ENCODE assay signal across 8 cellular contexts in genomic region chr7:12518920-12519681, GRCh38. TPM values are rescaled to one million over a fixed set of nuclear protein-coding genes. Genes with fewer than 3 reads are reported as not detected.
A peak's percentile ranks its signal among the peaks of the same experiment; 100 is the strongest.
DNase-seq lines count a peak whose midpoint lies in the region; ATAC-seq and TF ChIP-seq lines count a peak whose summit lies in the region.

No MANE protein-coding gene starts in this region.

- CTCF ChIA-PET in AG04449 (lab: Yijun Ruan, JAX) = interaction anchor here (2.0 kb wide), 1 partner anchor 105 kb away, joined by 9 read pairs; no protein-coding TSS in a partner anchor
- CTCF ChIA-PET in activated naive CD4-positive, alpha-beta T cell treated with anti-CD3 and anti-CD28 coated beads, Interleukin-2, amount 10 ng/mL, durations not matched to agents 7 days and 5 days (lab: Charles Lee) = interaction anchor here (0.5 to 1.1 kb wide), 3 partner anchors 8 to 681 kb away, joined by 3 read pairs; no protein-coding TSS in a partner anchor

- no peak overlapping the region for H3K4me2 ChIP-seq in OCI-LY3 (ENCODE audit: low read length)

- ATAC-seq in GM18858 (IDR thresholded peaks at IDR 0.05; ENCODE audit: unreplicated experiment) (peak; percentile 92), HG02885 (IDR thresholded peaks at IDR 0.05; ENCODE audit: poor library complexity, unreplicated experiment) (peak; percentile 99), foreskin keratinocyte (peak; percentile 91)

- POLR2A ChIA-PET in AG04449 (lab: Yijun Ruan, JAX) = no interaction called here

- no peaks in the 10 kb centered on the region for H3K79me2 ChIP-seq in OCI-LY3 (ENCODE audit: low read length)

- no peak overlapping the region for H3K27ac ChIP-seq in OCI-LY3 (ENCODE audit: low read length)
- no peak overlapping the region for H3K27ac ChIP-seq in foreskin keratinocyte

- no peak overlapping the region for H2AFZ ChIP-seq in OCI-LY3 (ENCODE audit: low read depth, low read length)

- H3K4me1 Mint-ChIP-seq in activated naive CD4-positive, alpha-beta T cell treated with anti-CD3 and anti-CD28 coated beads, Interleukin-2, amount 10 ng/mL, durations not matched to agents 7 days and 5 days = no peaks in the 10 kb centered on the region

- H3K4me3 Mint-ChIP-seq in activated naive CD4-positive, alpha-beta T cell treated with anti-CD3 and anti-CD28 coated beads, Interleukin-2, amount 10 ng/mL, durations not matched to agents 7 days and 5 days = no peak overlapping the region

- no peaks in the 10 kb centered on the region for H3K9me3 Mint-ChIP-seq in activated naive CD4-positive, alpha-beta T cell treated with anti-CD3 and anti-CD28 coated beads, Interleukin-2, amount 10 ng/mL, durations not matched to agents 7 days and 5 days

- no peak overlapping the region for H3K9ac ChIP-seq in OCI-LY3 (ENCODE audit: low read length)

- H3K4me3 ChIP-seq in AG04449 (ENCODE audit: low read depth, low read length) (no peak overlapping the region), OCI-LY3 (ENCODE audit: low read length) (no peak overlapping the region)

- H3K36me3 ChIP-seq in OCI-LY3 (replicated peaks; ENCODE audit: low read depth, low read length) = no peaks in the 10 kb centered on the region

- no peaks in the 10 kb centered on the region for H3K4me1 ChIP-seq in OCI-LY3 (ENCODE audit: low read length)
- no peaks in the 10 kb centered on the region for H3K4me1 ChIP-seq in foreskin keratinocyte

- H3K9me3 ChIP-seq in OCI-LY3 (ENCODE audit: insufficient read depth, low read length) = no peaks in the 10 kb centered on the region

- H4K20me1 ChIP-seq in OCI-LY3 (ENCODE audit: insufficient read depth, low read length) = no peaks in the 10 kb centered on the region

- no peak overlapping the region for H3K27ac Mint-ChIP-seq in activated naive CD4-positive, alpha-beta T cell treated with anti-CD3 and anti-CD28 coated beads, Interleukin-2, amount 10 ng/mL, durations not matched to agents 7 days and 5 days

- no peaks in the 10 kb centered on the region for H3K27me3 ChIP-seq in OCI-LY3 (ENCODE audit: low read depth, low read length)
- H3K27me3 ChIP-seq in foreskin keratinocyte = peaks cover 18% of the 10 kb centered on the region

- peaks cover 8% of the 10 kb centered on the region for H3K27me3 Mint-ChIP-seq in activated naive CD4-positive, alpha-beta T cell treated with anti-CD3 and anti-CD28 coated beads, Interleukin-2, amount 10 ng/mL, durations not matched to agents 7 days and 5 days

- peak; percentile 47 for TF ChIP-seq CTCF in AG04449 (IDR thresholded peaks at IDR 0.05; ENCODE audit: insufficient read depth, low read length, missing control alignments)
- TF ChIP-seq CTCF in OCI-LY3 (IDR thresholded peaks at IDR 0.05; ENCODE audit: low read depth, low read length) = peak; percentile 44
- peak; percentile 50 for TF ChIP-seq CTCF in foreskin keratinocyte (conservative IDR thresholded peaks at IDR 0.05)

- DNase-seq in AG04449 (ENCODE audit: low read depth, low spot score) = no peak
- peak in 1 of 2 donors; percentile 13 for DNase-seq in foreskin keratinocyte
- DNase-seq in NCI-H187 treated with DMSO at 0.1 percent for 48 hours (lab: John Stamatoyannopoulos, UW) = no peak
- DNase-seq in ureter (ENCODE audit: low spot score) = no peak
- no peak for DNase-seq in activated naive CD4-positive, alpha-beta T cell treated with anti-CD3 and anti-CD28 coated beads, Interleukin-2, amount 10 ng/mL, durations not matched to agents 7 days and 5 days

- no peaks in the 10 kb centered on the region for H3K36me3 Mint-ChIP-seq in activated naive CD4-positive, alpha-beta T cell treated with anti-CD3 and anti-CD28 coated beads, Interleukin-2, amount 10 ng/mL, durations not matched to agents 7 days and 5 days

RNA-seq across cellular contexts. Expression of gene SCIN, which starts 51.4 kb away (rescaled TPM):
- total RNA-seq in foreskin keratinocyte = 0.32 TPM in 1 of 2 replicates, not detected in the other
- polyA plus RNA-seq in foreskin keratinocyte = 0.09 TPM in 1 of 2 replicates, not detected in the other
- 20.2 TPM for total RNA-seq in ureter

Comparison
In these comparisons a context has a peak if more than half of its experiments do, and no peak if none do; other contexts are left out.
1. RNA of gene SCIN, which starts 51.4 kb away (total RNA-seq): 20.2 TPM in ureter (single experiment); 0.32 TPM in foreskin keratinocyte; every median in the first group is over 10 times any median in the second.
2. Peak in every context shown above with its lines, with median percentiles within 50 percentile points of each other: CTCF ChIP-seq and ATAC-seq.